Comparison of ENCODE assay signal across 1 cellular context in genomic region chr21:15742694-15743093, GRCh38.
TF ChIP-seq lines count a peak whose summit lies in the region.

No MANE protein-coding gene starts in this region.

TF ChIP-seq in A549, 52 proteins besides CTCF, POLR2A, EP300 and RAD21:
- no peak for TF ChIP-seq MAFK (IDR thresholded peaks at IDR 0.05; ENCODE audit: partially characterized antibody)
- TF ChIP-seq KDM1A (IDR thresholded peaks at IDR 0.05; ENCODE audit: low read depth), result no peak
- TF ChIP-seq, protein P1, sequence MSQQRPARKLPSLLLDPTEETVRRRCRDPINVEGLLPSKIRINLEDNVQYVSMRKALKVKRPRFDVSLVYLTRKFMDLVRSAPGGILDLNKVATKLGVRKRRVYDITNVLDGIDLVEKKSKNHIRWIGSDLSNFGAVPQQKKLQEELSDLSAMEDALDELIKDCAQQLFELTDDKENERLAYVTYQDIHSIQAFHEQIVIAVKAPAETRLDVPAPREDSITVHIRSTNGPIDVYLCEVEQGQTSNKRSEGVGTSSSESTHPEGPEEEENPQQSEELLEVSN (IDR thresholded peaks at IDR 0.05; ENCODE audit: borderline replicate concordance, low read depth), result no peak
- TF ChIP-seq TP53 (CRISPR knock-in tag; IDR thresholded peaks at IDR 0.05), result no peak
- no peak for TF ChIP-seq FOSB (CRISPR knock-in tag; IDR thresholded peaks at IDR 0.05)
- no peak for TF ChIP-seq RNF2 (IDR thresholded peaks at IDR 0.05; ENCODE audit: borderline replicate concordance, low read depth)
- TF ChIP-seq CBX8 (IDR thresholded peaks at IDR 0.05), result no peak
- no peak for TF ChIP-seq EHMT2 (IDR thresholded peaks at IDR 0.05; ENCODE audit: low read depth)
- no peak for TF ChIP-seq HDAC2 (IDR thresholded peaks at IDR 0.05)
- TF ChIP-seq RARB (CRISPR knock-in tag; IDR thresholded peaks at IDR 0.05), result no peak
- TF ChIP-seq KDM5A (IDR thresholded peaks at IDR 0.05), result no peak
